ENCODE assay signal across 1 cellular context in the genomic region with DNA sequence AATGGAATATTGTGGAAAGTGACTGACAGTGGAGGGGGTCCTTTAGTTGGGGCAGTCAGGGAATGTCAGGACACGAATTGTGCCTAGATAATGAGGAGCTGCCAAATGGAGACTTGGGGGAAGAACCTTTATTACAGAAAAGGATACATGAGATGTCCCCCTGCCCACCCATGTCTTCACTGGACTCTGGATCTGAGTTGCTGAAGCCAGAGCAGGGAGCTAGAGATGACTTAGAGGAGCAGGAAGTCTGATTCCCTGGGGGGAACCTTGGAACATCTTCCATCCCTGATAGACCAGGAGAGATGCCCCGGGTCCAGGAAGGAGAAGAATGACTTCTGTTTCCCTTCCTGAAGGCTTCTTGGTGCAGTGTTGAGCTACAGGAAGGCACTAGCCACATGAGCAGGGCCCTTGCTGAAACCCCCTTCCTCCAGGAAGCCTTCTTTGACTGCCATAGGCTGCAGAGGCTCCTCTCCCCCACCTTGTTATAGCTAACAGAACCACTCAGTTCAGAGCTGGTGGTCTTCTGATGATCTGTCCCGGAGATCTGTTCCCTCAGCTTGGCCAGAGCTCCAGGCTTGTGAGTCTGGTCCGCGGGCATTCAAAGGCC.
TF ChIP-seq lines count a peak whose summit lies in the region.

No MANE protein-coding gene starts in this region.

TF ChIP-seq in WTC11, 78 proteins besides CTCF, POLR2A, EP300 and RAD21 (continued from another document):
- TF ChIP-seq, protein P1, sequence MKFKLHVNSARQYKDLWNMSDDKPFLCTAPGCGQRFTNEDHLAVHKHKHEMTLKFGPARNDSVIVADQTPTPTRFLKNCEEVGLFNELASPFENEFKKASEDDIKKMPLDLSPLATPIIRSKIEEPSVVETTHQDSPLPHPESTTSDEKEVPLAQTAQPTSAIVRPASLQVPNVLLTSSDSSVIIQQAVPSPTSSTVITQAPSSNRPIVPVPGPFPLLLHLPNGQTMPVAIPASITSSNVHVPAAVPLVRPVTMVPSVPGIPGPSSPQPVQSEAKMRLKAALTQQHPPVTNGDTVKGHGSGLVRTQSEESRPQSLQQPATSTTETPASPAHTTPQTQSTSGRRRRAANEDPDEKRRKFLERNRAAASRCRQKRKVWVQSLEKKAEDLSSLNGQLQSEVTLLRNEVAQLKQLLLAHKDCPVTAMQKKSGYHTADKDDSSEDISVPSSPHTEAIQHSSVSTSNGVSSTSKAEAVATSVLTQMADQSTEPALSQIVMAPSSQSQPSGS (CRISPR knock-in tag; IDR thresholded peaks at IDR 0.05; ENCODE audit: borderline replicate concordance, low read depth): no peak
- TF ChIP-seq PRRX2 (CRISPR knock-in tag; IDR thresholded peaks at IDR 0.05): no peak
- TF ChIP-seq, protein P2, sequence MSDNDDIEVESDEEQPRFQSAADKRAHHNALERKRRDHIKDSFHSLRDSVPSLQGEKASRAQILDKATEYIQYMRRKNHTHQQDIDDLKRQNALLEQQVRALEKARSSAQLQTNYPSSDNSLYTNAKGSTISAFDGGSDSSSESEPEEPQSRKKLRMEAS (CRISPR knock-in tag; IDR thresholded peaks at IDR 0.05): no peak
- TF ChIP-seq ZNF232 (CRISPR knock-in tag; IDR thresholded peaks at IDR 0.05): no peak
- TF ChIP-seq, protein P3, sequence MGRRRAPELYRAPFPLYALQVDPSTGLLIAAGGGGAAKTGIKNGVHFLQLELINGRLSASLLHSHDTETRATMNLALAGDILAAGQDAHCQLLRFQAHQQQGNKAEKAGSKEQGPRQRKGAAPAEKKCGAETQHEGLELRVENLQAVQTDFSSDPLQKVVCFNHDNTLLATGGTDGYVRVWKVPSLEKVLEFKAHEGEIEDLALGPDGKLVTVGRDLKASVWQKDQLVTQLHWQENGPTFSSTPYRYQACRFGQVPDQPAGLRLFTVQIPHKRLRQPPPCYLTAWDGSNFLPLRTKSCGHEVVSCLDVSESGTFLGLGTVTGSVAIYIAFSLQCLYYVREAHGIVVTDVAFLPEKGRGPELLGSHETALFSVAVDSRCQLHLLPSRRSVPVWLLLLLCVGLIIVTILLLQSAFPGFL (CRISPR knock-in tag; IDR thresholded peaks at IDR 0.05; ENCODE audit: borderline replicate concordance): no peak
- TF ChIP-seq GTF2I (CRISPR knock-in tag; conservative IDR thresholded peaks at IDR 0.05): no peak
- no peak for TF ChIP-seq CREM (CRISPR knock-in tag; IDR thresholded peaks at IDR 0.05)
- TF ChIP-seq, protein P4, sequence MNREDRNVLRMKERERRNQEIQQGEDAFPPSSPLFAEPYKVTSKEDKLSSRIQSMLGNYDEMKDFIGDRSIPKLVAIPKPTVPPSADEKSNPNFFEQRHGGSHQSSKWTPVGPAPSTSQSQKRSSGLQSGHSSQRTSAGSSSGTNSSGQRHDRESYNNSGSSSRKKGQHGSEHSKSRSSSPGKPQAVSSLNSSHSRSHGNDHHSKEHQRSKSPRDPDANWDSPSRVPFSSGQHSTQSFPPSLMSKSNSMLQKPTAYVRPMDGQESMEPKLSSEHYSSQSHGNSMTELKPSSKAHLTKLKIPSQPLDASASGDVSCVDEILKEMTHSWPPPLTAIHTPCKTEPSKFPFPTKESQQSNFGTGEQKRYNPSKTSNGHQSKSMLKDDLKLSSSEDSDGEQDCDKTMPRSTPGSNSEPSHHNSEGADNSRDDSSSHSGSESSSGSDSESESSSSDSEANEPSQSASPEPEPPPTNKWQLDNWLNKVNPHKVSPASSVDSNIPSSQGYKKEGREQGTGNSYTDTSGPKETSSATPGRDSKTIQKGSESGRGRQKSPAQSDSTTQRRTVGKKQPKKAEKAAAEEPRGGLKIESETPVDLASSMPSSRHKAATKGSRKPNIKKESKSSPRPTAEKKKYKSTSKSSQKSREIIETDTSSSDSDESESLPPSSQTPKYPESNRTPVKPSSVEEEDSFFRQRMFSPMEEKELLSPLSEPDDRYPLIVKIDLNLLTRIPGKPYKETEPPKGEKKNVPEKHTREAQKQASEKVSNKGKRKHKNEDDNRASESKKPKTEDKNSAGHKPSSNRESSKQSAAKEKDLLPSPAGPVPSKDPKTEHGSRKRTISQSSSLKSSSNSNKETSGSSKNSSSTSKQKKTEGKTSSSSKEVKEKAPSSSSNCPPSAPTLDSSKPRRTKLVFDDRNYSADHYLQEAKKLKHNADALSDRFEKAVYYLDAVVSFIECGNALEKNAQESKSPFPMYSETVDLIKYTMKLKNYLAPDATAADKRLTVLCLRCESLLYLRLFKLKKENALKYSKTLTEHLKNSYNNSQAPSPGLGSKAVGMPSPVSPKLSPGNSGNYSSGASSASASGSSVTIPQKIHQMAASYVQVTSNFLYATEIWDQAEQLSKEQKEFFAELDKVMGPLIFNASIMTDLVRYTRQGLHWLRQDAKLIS (CRISPR knock-in tag; IDR thresholded peaks at IDR 0.05; ENCODE audit: borderline replicate concordance): no peak
- TF ChIP-seq, protein P5, sequence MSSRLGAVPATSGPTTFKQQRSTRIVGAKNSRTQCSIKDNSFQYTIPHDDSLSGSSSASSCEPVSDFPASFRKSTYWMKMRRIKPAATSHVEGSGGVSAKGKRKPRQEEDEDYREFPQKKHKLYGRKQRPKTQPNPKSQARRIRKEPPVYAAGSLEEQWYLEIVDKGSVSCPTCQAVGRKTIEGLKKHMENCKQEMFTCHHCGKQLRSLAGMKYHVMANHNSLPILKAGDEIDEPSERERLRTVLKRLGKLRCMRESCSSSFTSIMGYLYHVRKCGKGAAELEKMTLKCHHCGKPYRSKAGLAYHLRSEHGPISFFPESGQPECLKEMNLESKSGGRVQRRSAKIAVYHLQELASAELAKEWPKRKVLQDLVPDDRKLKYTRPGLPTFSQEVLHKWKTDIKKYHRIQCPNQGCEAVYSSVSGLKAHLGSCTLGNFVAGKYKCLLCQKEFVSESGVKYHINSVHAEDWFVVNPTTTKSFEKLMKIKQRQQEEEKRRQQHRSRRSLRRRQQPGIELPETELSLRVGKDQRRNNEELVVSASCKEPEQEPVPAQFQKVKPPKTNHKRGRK (CRISPR knock-in tag; IDR thresholded peaks at IDR 0.05; ENCODE audit: borderline replicate concordance): no peak
- no peak for TF ChIP-seq FOXK1 (CRISPR knock-in tag; IDR thresholded peaks at IDR 0.05)
- TF ChIP-seq ZNF138 (CRISPR knock-in tag; conservative IDR thresholded peaks at IDR 0.05): no peak
- TF ChIP-seq, protein P6, sequence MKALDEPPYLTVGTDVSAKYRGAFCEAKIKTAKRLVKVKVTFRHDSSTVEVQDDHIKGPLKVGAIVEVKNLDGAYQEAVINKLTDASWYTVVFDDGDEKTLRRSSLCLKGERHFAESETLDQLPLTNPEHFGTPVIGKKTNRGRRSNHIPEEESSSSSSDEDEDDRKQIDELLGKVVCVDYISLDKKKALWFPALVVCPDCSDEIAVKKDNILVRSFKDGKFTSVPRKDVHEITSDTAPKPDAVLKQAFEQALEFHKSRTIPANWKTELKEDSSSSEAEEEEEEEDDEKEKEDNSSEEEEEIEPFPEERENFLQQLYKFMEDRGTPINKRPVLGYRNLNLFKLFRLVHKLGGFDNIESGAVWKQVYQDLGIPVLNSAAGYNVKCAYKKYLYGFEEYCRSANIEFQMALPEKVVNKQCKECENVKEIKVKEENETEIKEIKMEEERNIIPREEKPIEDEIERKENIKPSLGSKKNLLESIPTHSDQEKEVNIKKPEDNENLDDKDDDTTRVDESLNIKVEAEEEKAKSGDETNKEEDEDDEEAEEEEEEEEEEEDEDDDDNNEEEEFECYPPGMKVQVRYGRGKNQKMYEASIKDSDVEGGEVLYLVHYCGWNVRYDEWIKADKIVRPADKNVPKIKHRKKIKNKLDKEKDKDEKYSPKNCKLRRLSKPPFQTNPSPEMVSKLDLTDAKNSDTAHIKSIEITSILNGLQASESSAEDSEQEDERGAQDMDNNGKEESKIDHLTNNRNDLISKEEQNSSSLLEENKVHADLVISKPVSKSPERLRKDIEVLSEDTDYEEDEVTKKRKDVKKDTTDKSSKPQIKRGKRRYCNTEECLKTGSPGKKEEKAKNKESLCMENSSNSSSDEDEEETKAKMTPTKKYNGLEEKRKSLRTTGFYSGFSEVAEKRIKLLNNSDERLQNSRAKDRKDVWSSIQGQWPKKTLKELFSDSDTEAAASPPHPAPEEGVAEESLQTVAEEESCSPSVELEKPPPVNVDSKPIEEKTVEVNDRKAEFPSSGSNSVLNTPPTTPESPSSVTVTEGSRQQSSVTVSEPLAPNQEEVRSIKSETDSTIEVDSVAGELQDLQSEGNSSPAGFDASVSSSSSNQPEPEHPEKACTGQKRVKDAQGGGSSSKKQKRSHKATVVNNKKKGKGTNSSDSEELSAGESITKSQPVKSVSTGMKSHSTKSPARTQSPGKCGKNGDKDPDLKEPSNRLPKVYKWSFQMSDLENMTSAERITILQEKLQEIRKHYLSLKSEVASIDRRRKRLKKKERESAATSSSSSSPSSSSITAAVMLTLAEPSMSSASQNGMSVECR (CRISPR knock-in tag; IDR thresholded peaks at IDR 0.05; ENCODE audit: borderline replicate concordance): no peak
- TF ChIP-seq, protein P7, sequence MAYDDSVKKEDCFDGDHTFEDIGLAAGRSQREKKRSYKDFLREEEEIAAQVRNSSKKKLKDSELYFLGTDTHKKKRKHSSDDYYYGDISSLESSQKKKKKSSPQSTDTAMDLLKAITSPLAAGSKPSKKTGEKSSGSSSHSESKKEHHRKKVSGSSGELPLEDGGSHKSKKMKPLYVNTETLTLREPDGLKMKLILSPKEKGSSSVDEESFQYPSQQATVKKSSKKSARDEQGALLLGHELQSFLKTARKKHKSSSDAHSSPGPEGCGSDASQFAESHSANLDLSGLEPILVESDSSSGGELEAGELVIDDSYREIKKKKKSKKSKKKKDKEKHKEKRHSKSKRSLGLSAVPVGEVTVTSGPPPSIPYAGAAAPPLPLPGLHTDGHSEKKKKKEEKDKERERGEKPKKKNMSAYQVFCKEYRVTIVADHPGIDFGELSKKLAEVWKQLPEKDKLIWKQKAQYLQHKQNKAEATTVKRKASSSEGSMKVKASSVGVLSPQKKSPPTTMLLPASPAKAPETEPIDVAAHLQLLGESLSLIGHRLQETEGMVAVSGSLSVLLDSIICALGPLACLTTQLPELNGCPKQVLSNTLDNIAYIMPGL (CRISPR knock-in tag; IDR thresholded peaks at IDR 0.05): no peak
- TF ChIP-seq, protein P8, sequence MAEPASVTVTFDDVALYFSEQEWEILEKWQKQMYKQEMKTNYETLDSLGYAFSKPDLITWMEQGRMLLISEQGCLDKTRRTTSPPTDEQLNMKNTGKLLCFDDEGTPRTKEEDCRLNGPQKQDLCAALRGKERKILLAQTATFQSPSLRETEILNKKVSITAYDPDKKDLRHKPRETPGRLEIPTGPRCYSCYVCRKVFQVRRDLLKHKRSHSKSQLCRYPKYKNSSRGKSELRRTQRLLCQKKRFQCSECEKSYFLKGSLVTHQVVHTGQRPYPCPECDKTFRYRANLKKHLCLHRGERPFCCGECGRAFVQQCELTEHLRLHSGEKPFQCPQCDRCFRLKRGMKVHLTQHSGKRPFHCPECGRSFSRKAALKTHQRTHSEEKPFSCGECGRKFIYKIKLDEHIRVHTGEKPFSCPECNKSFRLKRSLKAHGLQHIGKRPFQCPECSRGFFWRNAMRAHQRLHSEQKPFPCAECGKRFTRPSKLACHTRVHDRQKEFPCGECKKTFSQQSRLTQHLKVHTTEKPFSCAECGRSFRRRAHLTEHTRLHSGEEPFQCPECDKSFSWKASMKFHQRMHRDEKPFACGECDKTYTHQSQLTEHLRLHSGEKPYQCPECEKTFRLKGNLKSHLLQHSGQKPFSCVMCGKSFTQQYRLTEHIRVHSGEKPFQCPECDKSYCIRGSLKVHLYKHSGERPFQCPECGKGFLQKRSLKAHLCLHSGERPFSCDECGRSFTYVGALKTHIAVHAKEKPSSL (CRISPR knock-in tag; conservative IDR thresholded peaks at IDR 0.05): no peak
